In genomic region chr16:78505544-78506371, GRCh38 we compare ENCODE assay signal across 11 cellular contexts.
DNase-seq lines count a peak whose midpoint lies in the region; ATAC-seq and TF ChIP-seq lines count a peak whose summit lies in the region.
"Had no signal": no experiment of that assay in that cellular context is flagged by ENCODE, and none has a peak within 500 bp of the region (broad histone marks: within the 10 kb centered on the region; RNA-seq: fewer than 3 reads in every experiment).

No MANE protein-coding gene starts in this region.

- no peaks in the 10 kb centered on the region for H3K9me3 ChIP-seq in esophagus squamous epithelium
- H3K9me3 ChIP-seq in thyroid gland = no peaks in the 10 kb centered on the region
- H3K9me3 ChIP-seq in A673 (ENCODE audit: low read depth, low read length, poor library complexity, severe bottlenecking) = no peaks in the 10 kb centered on the region

- CTCF ChIA-PET in RWPE1 (lab: Yijun Ruan, JAX) = interaction anchor here (0.5 to 0.7 kb wide), 4 partner anchors 176 to 1270 kb away, joined by 3 to 5 read pairs (median 4); no protein-coding TSS in a partner anchor
- CTCF ChIA-PET in A673 (lab: Charles Lee) = no interaction called here

- H3K4me1 Mint-ChIP-seq in natural killer cell = no peaks in the 10 kb centered on the region

- no peaks in the 10 kb centered on the region for H3K36me3 Mint-ChIP-seq in natural killer cell

- no TSS peak for BruUV-seq in A673 (replicated peaks; lab: Mats Ljungman, UMichigan)

- no peak overlapping the region for H3K4me3 Mint-ChIP-seq in natural killer cell
- H3K4me3 Mint-ChIP-seq: T-helper 17 cell had no signal

- no peak for TF ChIP-seq POLR2A in esophagus squamous epithelium (IDR thresholded peaks at IDR 0.05)
- no peak for TF ChIP-seq POLR2A in thyroid gland (IDR thresholded peaks at IDR 0.05)

- H3K36me3 ChIP-seq in esophagus squamous epithelium = no peaks in the 10 kb centered on the region
- H3K36me3 ChIP-seq in thyroid gland = no peaks in the 10 kb centered on the region
- no peaks in the 10 kb centered on the region for H3K36me3 ChIP-seq in A673 (ENCODE audit: insufficient read depth, low read length, poor library complexity, severe bottlenecking)

- 57 to 64% methylated on average over 20 to 21 of the region's 23 CpGs for WGBS in esophagus squamous epithelium, 2 donors
- WGBS in thyroid gland, 2 donors = 58 to 64% methylated on average over 12 to 23 of the region's 23 CpGs

- TF ChIP-seq CTCF in RWPE1 (conservative IDR thresholded peaks at IDR 0.05; ENCODE audit: low read depth) = no peak
- TF ChIP-seq CTCF in esophagus squamous epithelium (IDR thresholded peaks at IDR 0.05) = peak in 2 of 6 experiments; percentile 18 to 21
- TF ChIP-seq CTCF in thyroid gland (IDR thresholded peaks at IDR 0.05) = peak in 3 of 6 experiments; percentile 16 to 34 (median 31)
- TF ChIP-seq CTCF in natural killer cell (IDR thresholded peaks at IDR 0.05) = no peak
- no peak for TF ChIP-seq CTCF in A673 (conservative IDR thresholded peaks at IDR 0.05; ENCODE audit: low read depth, low read length)

- H3K4me3 ChIP-seq in esophagus squamous epithelium = peak overlapping the region in 3 of 4 donors; percentile 2 to 51 (median 8)
- H3K4me3 ChIP-seq in thyroid gland (replicated peaks in 1 of 3) = no peak overlapping the region
- no peak overlapping the region for H3K4me3 ChIP-seq in A673 (ENCODE audit: low read depth, low read length, poor library complexity, severe bottlenecking)

- H3K27ac Mint-ChIP-seq in natural killer cell = no peak overlapping the region
- H3K27ac Mint-ChIP-seq: T-helper 17 cell had no signal

- H3K27me3 ChIP-seq in esophagus squamous epithelium (no peaks in the 10 kb centered on the region), thyroid gland (no peaks in the 10 kb centered on the region), A673 (replicated peaks; ENCODE audit: insufficient read depth, low read depth, low read length, poor library complexity) (no peaks in the 10 kb centered on the region)

- DNase-seq in RWPE1 (ENCODE audit: low spot score) (no peak), esophagus squamous epithelium (lab: John Stamatoyannopoulos, UW) (no peak), medulla oblongata (ENCODE audit: extremely low spot score) (peak; percentile 59), thyroid gland (peak; percentile 44 to 55), natural killer cell (no peak), A673 (ENCODE audit: low spot score) (no peak), NCI-H2196 (lab: John Stamatoyannopoulos, UW; ENCODE audit: unreplicated experiment) (no peak)
- DNase-seq: NCI-H1048, T-helper 17 cell had no signal

- ATAC-seq in natural killer cell = no peak
- no peak for ATAC-seq in HG03521 (IDR thresholded peaks at IDR 0.05; ENCODE audit: unreplicated experiment)
- ATAC-seq: T-helper 17 cell had no signal

- H3K9me3 Mint-ChIP-seq in natural killer cell = no peaks in the 10 kb centered on the region

- no peaks in the 10 kb centered on the region for H3K27me3 Mint-ChIP-seq in natural killer cell (ENCODE audit: low read depth in 2 of 2)
- H3K27me3 Mint-ChIP-seq: T-helper 17 cell had no signal

- H3K27ac ChIP-seq in RWPE1 = peak overlapping the region; percentile 18; the same call in 1 of the 2 replicates
- peak overlapping the region; percentile 35 to 83 (median 64) for H3K27ac ChIP-seq in esophagus squamous epithelium
- peak overlapping the region; percentile 14 to 38 (median 25) for H3K27ac ChIP-seq in thyroid gland
- no peak overlapping the region for H3K27ac ChIP-seq in A673 (ENCODE audit: low read depth, low read length, poor library complexity, severe bottlenecking)
- H3K27ac ChIP-seq: parathyroid adenoma had no signal

- peaks cover 0 to 27% (median 11%) of the 10 kb centered on the region in 3 donors for H3K4me1 ChIP-seq in esophagus squamous epithelium
- peaks cover 9 to 24% of the 10 kb centered on the region in 2 donors for H3K4me1 ChIP-seq in thyroid gland
- no peaks in the 10 kb centered on the region for H3K4me1 ChIP-seq in A673 (ENCODE audit: insufficient read depth, low read length, poor library complexity, severe bottlenecking)
- H3K4me1 ChIP-seq: parathyroid adenoma had no signal

- intact Hi-C loops in esophagus squamous epithelium (cut with DNase I) (no loop called here), thyroid gland (cut with DNase I) (loop anchor here (10.0 kb wide), 1 partner anchor 1099 kb away; the partner anchor contains the start of gene MAF), natural killer cell (cut with micrococcal nuclease) (no loop called here), A673 (cut with micrococcal nuclease; ENCODE audit: unreplicated experiment) (no loop called here)

- POLR2A ChIA-PET in RWPE1 (lab: Yijun Ruan, JAX; ENCODE audit: low non-redundant PET) = no interaction called here
- POLR2A ChIA-PET in A673 (lab: Charles Lee; ENCODE audit: low non-redundant PET) = no interaction called here

Comparison
In these comparisons a context has a peak if more than half of its experiments do, and no peak if none do; other contexts are left out.
1. DNase-seq: peak in medulla oblongata (single experiment) and thyroid gland (2 of 2); none in RWPE1 (single experiment), esophagus squamous epithelium (single experiment), natural killer cell (single experiment), A673 (single experiment) and NCI-H2196 (single experiment).
2. H3K4me3 ChIP-seq: peak in esophagus squamous epithelium (3 of 4); none in thyroid gland (0 of 3) and A673 (single experiment).